Comparison of ENCODE assay signal across 1 cellular context in genomic region chr7:4479367-4480039, GRCh38.
TF ChIP-seq lines count a peak whose summit lies in the region.

No MANE protein-coding gene starts in this region.

TF ChIP-seq in K562, 482 proteins besides CTCF, POLR2A, EP300 and RAD21 (continued from another document):
- peak; percentile 94 for TF ChIP-seq ZBTB40 (IDR thresholded peaks at IDR 0.05)
- TF ChIP-seq ZBTB40 (CRISPR knock-in tag; IDR thresholded peaks at IDR 0.05) = peak; percentile 80
- no peak for TF ChIP-seq IFI16 (CRISPR knock-in tag; IDR thresholded peaks at IDR 0.05)
- no peak for TF ChIP-seq SMARCA5 (IDR thresholded peaks at IDR 0.05)
- no peak for TF ChIP-seq ZNF23 (CRISPR knock-in tag; IDR thresholded peaks at IDR 0.05)
- no peak for TF ChIP-seq CBX8 (IDR thresholded peaks at IDR 0.05; ENCODE audit: borderline replicate concordance, extremely low read depth, low read depth, low read length, poor library complexity, severe bottlenecking)
- TF ChIP-seq BRF1 (IDR thresholded peaks at IDR 0.05; ENCODE audit: borderline replicate concordance, extremely low read depth, insufficient read length) = no peak
- 0 out of 2 replicates have a peak, but pooled peaks have one; percentile 29 for TF ChIP-seq XRCC5 (IDR thresholded peaks at IDR 0.05; ENCODE audit: low read depth, low read length)
- no peak for TF ChIP-seq ZNF232 (CRISPR knock-in tag; IDR thresholded peaks at IDR 0.05)
- TF ChIP-seq MEIS2 (IDR thresholded peaks at IDR 0.05; ENCODE audit: partially characterized antibody) = peak; percentile 40
- no peak for TF ChIP-seq TSHZ1 (CRISPR knock-in tag; IDR thresholded peaks at IDR 0.05)
- no peak for TF ChIP-seq ADNP (tag; IDR thresholded peaks at IDR 0.05)
- no peak for TF ChIP-seq ZNF133 (CRISPR knock-in tag; IDR thresholded peaks at IDR 0.05)
- TF ChIP-seq NR4A1 (CRISPR knock-in tag; IDR thresholded peaks at IDR 0.05) = no peak
- TF ChIP-seq NR4A1 (tag; IDR thresholded peaks at IDR 0.05) = no peak
- TF ChIP-seq PCBP1 (IDR thresholded peaks at IDR 0.05; ENCODE audit: low read depth, low read length, poor library complexity, severe bottlenecking) = no peak
- TF ChIP-seq SMC3 (conservative IDR thresholded peaks at IDR 0.05; ENCODE audit: insufficient read depth, low read depth, low read length) = peak; percentile 56
